ENCODE assay signal across 8 cellular contexts in the genomic region with DNA sequence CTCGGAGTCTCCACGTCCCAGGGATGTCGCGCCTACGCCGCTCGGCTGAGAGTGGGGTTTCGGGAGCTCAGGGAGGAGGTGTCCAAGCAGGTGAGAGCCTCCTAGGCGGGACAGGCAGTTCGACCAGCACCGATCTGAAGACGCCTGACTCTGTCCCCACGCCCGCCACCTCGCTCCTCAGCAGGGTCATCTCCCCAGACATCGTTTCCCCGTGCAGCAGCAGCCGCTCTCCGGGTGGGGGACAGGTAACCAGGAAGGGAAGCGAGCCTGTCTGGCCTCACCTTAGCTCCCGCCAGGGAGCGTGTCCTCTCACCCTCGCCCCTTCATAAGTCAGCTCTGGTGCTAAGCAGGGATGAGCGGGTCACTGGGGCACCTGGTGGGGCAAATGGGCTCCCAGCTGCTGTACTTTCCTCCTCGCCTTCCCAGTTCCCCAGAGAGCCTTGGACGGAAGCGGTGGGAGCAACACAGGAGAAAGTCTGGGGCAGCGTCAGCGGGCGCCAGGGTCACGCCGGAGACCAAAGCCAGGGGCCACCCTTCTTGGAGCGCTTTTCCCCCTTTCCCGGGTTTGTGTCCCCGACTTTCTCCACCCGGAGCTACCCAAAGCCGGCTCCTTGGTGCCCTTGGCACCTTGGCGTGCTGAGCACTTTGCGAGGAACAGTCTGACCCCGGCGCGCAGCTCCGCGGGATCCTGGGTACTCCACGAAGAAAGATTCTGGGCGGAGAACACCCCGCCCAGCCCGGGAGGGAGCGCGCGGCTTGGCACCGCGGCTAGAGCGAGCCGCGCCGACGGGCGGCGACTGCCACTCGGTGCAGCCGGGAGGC.
DNase-seq lines count a peak whose midpoint lies in the region; ATAC-seq and TF ChIP-seq lines count a peak whose summit lies in the region.

No MANE protein-coding gene starts in this region.

- H3K9ac ChIP-seq in adipocyte (ENCODE audit: low read length): peak overlapping the region; percentile 87

- peaks cover 82% of the 10 kb centered on the region for H3K27me3 Mint-ChIP-seq in T-helper 2 cell treated with Interferon-gamma antibody and Interleukin-4, amounts not matched to agents 5 μg/mL and 100 μg/mL, for 36 hours (ENCODE audit: low read depth)

- H3K27me3 ChIP-seq in adipocyte (replicated peaks; ENCODE audit: control insufficient read depth, insufficient read depth, low read length) (no peaks in the 10 kb centered on the region), tibial artery (peaks cover 0 to 59% of the 10 kb centered on the region in 2 donors)

- H3K27ac Mint-ChIP-seq in T-helper 2 cell treated with Interferon-gamma antibody and Interleukin-4, amounts not matched to agents 5 μg/mL and 100 μg/mL, for 36 hours: no peak overlapping the region

- H3K4me3 ChIP-seq in adipocyte (ENCODE audit: low read length) (peak overlapping the region; percentile 84), tibial artery (peak overlapping the region; percentile 41 to 46)

- H3K9me3 ChIP-seq in adipocyte (ENCODE audit: control insufficient read depth, low read length) (no peaks in the 10 kb centered on the region), tibial artery (no peaks in the 10 kb centered on the region)

- no peaks in the 10 kb centered on the region for H3K9me3 Mint-ChIP-seq in T-helper 2 cell treated with Interferon-gamma antibody and Interleukin-4, amounts not matched to agents 5 μg/mL and 100 μg/mL, for 36 hours

- no peak for ATAC-seq in HG03045 (IDR thresholded peaks at IDR 0.05; ENCODE audit: unreplicated experiment)
- ATAC-seq in GM18517 (IDR thresholded peaks at IDR 0.05; ENCODE audit: unreplicated experiment): no peak

- peak overlapping the region; percentile 58 for H3K4me3 Mint-ChIP-seq in T-helper 2 cell treated with Interferon-gamma antibody and Interleukin-4, amounts not matched to agents 5 μg/mL and 100 μg/mL, for 36 hours

- H3K4me1 Mint-ChIP-seq in T-helper 2 cell treated with Interferon-gamma antibody and Interleukin-4, amounts not matched to agents 5 μg/mL and 100 μg/mL, for 36 hours (ENCODE audit: low read depth): peaks cover 6% of the 10 kb centered on the region

- intact Hi-C loops in tibial artery (cut with DNase I; ENCODE audit: low total_unique reads): no loop called here

- no peaks in the 10 kb centered on the region for H3K36me3 Mint-ChIP-seq in T-helper 2 cell treated with Interferon-gamma antibody and Interleukin-4, amounts not matched to agents 5 μg/mL and 100 μg/mL, for 36 hours (ENCODE audit: low read depth)

- no peak for DNase-seq in T-helper 2 cell treated with Interferon-gamma antibody and Interleukin-4, amounts not matched to agents 5 μg/mL and 100 μg/mL, for 36 hours (ENCODE audit: low spot score)
- DNase-seq in T-helper 2 cell (no peak), adipocyte (ENCODE audit: low read depth) (no peak), left kidney (ENCODE audit: low read depth, low spot score) (peak; percentile 54), tibial artery (peak in 1 of 2 donors; percentile 67), HUDEP-2 (lab: John Stamatoyannopoulos, UW; ENCODE audit: unreplicated experiment in 76 of 76) (no peak)

- peaks cover 43% of the 10 kb centered on the region for H3K4me1 ChIP-seq in adipocyte (ENCODE audit: control insufficient read depth, insufficient read depth, low read length)
- peaks cover 0 to 29% (median 22%) of the 10 kb centered on the region in 4 donors for H3K4me1 ChIP-seq in tibial artery

- H3K27ac ChIP-seq in tibial artery: peak overlapping the region in 1 of 2 donors; percentile 27

- no peak for TF ChIP-seq CTCF in tibial artery (IDR thresholded peaks at IDR 0.05)

- H3K36me3 ChIP-seq in adipocyte (ENCODE audit: control insufficient read depth, insufficient read depth, low read length, severe bottlenecking): no peaks in the 10 kb centered on the region
- no peaks in the 10 kb centered on the region for H3K36me3 ChIP-seq in tibial artery
